ENCODE assay signal across 1 cellular context in the genomic region with DNA sequence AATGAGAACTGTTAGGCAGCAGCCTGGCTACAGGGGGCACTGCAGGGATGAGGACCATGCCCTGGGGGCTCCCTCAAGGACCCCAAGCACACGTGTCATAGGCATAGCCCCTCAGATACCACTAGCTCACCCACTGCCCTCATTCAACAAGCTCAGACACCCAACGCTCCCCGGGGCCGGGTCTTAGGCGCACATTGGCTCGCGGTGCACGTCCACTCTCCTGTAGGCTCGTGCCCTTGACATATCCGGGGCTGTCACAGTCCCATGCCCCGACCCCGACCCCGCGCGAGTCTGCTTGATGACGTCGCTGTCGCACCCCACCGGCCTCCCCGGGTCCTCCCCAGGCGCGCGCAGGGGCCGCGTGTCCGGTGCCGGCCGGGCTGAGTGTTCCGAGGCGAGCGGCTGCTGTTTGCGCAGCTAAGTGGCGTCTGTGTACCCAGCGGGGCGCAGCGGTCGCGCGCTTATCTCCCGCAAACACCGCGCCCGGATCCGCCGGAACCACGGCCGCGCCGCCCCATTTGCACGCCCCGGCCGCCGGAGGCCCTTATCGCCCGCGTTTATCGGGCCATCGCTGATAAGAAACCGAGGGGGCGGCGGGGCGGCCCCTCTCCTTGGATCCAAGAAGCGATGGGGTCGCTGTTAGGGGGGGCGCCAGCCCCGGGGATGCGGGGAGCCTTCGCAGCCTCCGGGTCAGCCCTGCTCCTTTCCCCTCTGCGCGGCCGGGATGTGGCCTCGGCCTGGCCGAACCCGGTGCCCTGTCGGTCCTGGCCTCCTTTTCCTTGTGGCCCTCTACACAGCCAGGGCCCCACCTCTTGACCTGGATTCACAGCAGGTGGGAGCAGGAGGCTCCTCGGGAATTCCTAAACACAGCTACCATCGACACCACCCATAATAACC.
TF ChIP-seq lines count a peak whose summit lies in the region.

No MANE protein-coding gene starts in this region.

TF ChIP-seq in HepG2, 621 proteins besides CTCF, POLR2A, EP300 and RAD21 (continued from another document and continues in another):
- TF ChIP-seq ZNF407 (CRISPR knock-in tag; IDR thresholded peaks at IDR 0.05; ENCODE audit: not compliant biosample characterization): peak; percentile 59
- peak; percentile 61; the same call in 1 of the 2 replicates for TF ChIP-seq ZNF598 (CRISPR knock-in tag; IDR thresholded peaks at IDR 0.05; ENCODE audit: borderline replicate concordance)
- TF ChIP-seq ZNF460 (CRISPR knock-in tag; IDR thresholded peaks at IDR 0.05; ENCODE audit: borderline replicate concordance): peak; percentile 72; the same call in 1 of the 2 replicates
- TF ChIP-seq, protein P1, sequence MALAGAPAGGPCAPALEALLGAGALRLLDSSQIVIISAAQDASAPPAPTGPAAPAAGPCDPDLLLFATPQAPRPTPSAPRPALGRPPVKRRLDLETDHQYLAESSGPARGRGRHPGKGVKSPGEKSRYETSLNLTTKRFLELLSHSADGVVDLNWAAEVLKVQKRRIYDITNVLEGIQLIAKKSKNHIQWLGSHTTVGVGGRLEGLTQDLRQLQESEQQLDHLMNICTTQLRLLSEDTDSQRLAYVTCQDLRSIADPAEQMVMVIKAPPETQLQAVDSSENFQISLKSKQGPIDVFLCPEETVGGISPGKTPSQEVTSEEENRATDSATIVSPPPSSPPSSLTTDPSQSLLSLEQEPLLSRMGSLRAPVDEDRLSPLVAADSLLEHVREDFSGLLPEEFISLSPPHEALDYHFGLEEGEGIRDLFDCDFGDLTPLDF (CRISPR knock-in tag; IDR thresholded peaks at IDR 0.05): peak; percentile 70
- TF ChIP-seq ZNF33B (CRISPR knock-in tag; IDR thresholded peaks at IDR 0.05): 0 out of 2 replicates have a peak, but pooled peaks have one; percentile 41
- TF ChIP-seq PRDM10 (CRISPR knock-in tag; IDR thresholded peaks at IDR 0.05; ENCODE audit: low read depth): no peak
- TF ChIP-seq ZBTB38 (CRISPR knock-in tag; IDR thresholded peaks at IDR 0.05): peak; percentile 91; the same call in 1 of the 2 replicates
- TF ChIP-seq, protein P2, sequence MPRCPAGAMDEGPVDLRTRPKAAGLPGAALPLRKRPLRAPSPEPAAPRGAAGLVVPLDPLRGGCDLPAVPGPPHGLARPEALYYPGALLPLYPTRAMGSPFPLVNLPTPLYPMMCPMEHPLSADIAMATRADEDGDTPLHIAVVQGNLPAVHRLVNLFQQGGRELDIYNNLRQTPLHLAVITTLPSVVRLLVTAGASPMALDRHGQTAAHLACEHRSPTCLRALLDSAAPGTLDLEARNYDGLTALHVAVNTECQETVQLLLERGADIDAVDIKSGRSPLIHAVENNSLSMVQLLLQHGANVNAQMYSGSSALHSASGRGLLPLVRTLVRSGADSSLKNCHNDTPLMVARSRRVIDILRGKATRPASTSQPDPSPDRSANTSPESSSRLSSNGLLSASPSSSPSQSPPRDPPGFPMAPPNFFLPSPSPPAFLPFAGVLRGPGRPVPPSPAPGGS (CRISPR knock-in tag; IDR thresholded peaks at IDR 0.05): peak; percentile 96
- no peak for TF ChIP-seq RELA (CRISPR knock-in tag; IDR thresholded peaks at IDR 0.05)
- peak; percentile 99 for TF ChIP-seq ZNF503 (CRISPR knock-in tag; IDR thresholded peaks at IDR 0.05)
- TF ChIP-seq ZNF264 (CRISPR knock-in tag; IDR thresholded peaks at IDR 0.05): 0 out of 2 replicates have a peak, but pooled peaks have one; percentile 64
- peak; percentile 88 for TF ChIP-seq DNMT1 (CRISPR knock-in tag; IDR thresholded peaks at IDR 0.05)
- TF ChIP-seq NRL (CRISPR knock-in tag; IDR thresholded peaks at IDR 0.05; ENCODE audit: borderline replicate concordance): peak; percentile 75
- TF ChIP-seq CREB1 (IDR thresholded peaks at IDR 0.05): peak; percentile 80
- TF ChIP-seq CREB1 (CRISPR knock-in tag; IDR thresholded peaks at IDR 0.05): peak; percentile 80
- no peak; the same call in 1 of the 2 replicates for TF ChIP-seq ZNF225 (CRISPR knock-in tag; IDR thresholded peaks at IDR 0.05)
- TF ChIP-seq, protein P3, sequence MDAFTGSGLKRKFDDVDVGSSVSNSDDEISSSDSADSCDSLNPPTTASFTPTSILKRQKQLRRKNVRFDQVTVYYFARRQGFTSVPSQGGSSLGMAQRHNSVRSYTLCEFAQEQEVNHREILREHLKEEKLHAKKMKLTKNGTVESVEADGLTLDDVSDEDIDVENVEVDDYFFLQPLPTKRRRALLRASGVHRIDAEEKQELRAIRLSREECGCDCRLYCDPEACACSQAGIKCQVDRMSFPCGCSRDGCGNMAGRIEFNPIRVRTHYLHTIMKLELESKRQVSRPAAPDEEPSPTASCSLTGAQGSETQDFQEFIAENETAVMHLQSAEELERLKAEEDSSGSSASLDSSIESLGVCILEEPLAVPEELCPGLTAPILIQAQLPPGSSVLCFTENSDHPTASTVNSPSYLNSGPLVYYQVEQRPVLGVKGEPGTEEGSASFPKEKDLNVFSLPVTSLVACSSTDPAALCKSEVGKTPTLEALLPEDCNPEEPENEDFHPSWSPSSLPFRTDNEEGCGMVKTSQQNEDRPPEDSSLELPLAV (CRISPR knock-in tag; conservative IDR thresholded peaks at IDR 0.05; ENCODE audit: low read depth): no peak
- no peak for TF ChIP-seq ZNF253 (CRISPR knock-in tag; IDR thresholded peaks at IDR 0.05; ENCODE audit: borderline replicate concordance)
- TF ChIP-seq KLF16 (CRISPR knock-in tag; IDR thresholded peaks at IDR 0.05): peak; percentile 30 to 81; a peak in 2 of 4 replicates
- TF ChIP-seq HNRNPL (IDR thresholded peaks at IDR 0.05; ENCODE audit: low read depth, low read length): peak; percentile 21; the same call in 1 of the 2 replicates
- no peak; the same call in 1 of the 2 replicates for TF ChIP-seq IRX3 (CRISPR knock-in tag; IDR thresholded peaks at IDR 0.05; ENCODE audit: borderline replicate concordance, low read depth)
- TF ChIP-seq FOXP4 (CRISPR knock-in tag; IDR thresholded peaks at IDR 0.05): peak; percentile 98
- peak; percentile 64; the same call in 1 of the 2 replicates for TF ChIP-seq ZNF567 (CRISPR knock-in tag; IDR thresholded peaks at IDR 0.05; ENCODE audit: borderline replicate concordance)
- peak; percentile 66; the same call in 1 of the 2 replicates for TF ChIP-seq JUN (CRISPR knock-in tag; IDR thresholded peaks at IDR 0.05)
- TF ChIP-seq GRHL1 (CRISPR knock-in tag; conservative IDR thresholded peaks at IDR 0.05): no peak
